In the genomic region with DNA sequence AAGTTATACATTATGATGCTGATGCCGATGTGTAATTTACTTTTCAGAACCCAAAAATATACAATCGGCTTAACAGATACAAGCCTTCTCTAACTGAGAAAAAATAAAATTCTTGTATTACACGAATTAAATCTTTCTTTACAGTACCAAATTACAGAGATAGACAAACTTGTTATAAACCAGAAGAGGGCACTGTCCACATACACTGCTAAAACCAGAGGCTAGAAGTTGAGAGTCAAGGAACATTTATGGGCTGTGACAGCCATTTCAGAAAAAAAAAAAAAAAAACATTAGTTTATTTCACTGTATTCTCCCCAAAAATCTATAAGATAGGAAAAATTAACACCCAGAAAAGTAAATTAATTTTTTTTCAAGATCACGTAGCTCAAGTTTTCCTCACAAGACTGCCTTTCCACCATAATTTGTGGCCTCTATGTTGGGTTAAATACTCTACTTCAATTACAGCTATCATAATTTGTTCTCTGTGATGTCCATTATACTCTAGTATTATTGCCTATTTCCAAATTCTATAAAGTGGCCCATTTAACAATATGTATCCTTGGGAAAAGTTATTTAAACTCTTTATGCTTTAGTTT, we compare ENCODE assay signal across 8 cellular contexts. TPM values are rescaled to one million over a fixed set of nuclear protein-coding genes. Genes with fewer than 3 reads are reported as not detected.
DNase-seq lines count a peak whose midpoint lies in the region; FAIRE-seq and TF ChIP-seq lines count a peak whose summit lies in the region.

No MANE protein-coding gene starts in this region.

- H3K79me2 ChIP-seq in GM23248 (ENCODE audit: insufficient read depth) = no peaks in the 10 kb centered on the region

- peaks cover 32% of the 10 kb centered on the region for H3F3A ChIP-seq in GM23248 (ENCODE audit: insufficient read depth)

- H3K4me3 Mint-ChIP-seq in MCF 10A (ENCODE audit: unreplicated experiment) = peak overlapping the region; percentile 71
- no peak overlapping the region for H3K4me3 Mint-ChIP-seq in activated naive CD8-positive, alpha-beta T cell treated with anti-CD3 and anti-CD28 coated beads for 36 hours

- H3K36me3 ChIP-seq in GM23248 (ENCODE audit: low read depth) (no peaks in the 10 kb centered on the region), vagina (no peaks in the 10 kb centered on the region)
- no peaks in the 10 kb centered on the region for H3K36me3 ChIP-seq in effector memory CD4-positive, alpha-beta T cell (ENCODE audit: control insufficient read depth, insufficient read depth, low read length)

- H3K9me2 ChIP-seq in GM23248 (ENCODE audit: insufficient read depth) = no peaks in the 10 kb centered on the region

- H4K20me1 ChIP-seq in GM23248 (ENCODE audit: insufficient read depth) = no peaks in the 10 kb centered on the region

- no peak for TF ChIP-seq POLR2A in vagina (IDR thresholded peaks at IDR 0.05)

- intact Hi-C loops in MCF 10A (cut with micrococcal nuclease) = loop anchor here (1.0 kb wide), 4 partner anchors 68 to 294 kb away; partner anchors contain the start of gene AREG
- intact Hi-C loops in vagina (cut with DNase I) = no loop called here

- H3K4me1 ChIP-seq in GM23248 (ENCODE audit: insufficient read depth) (peaks cover 30% of the 10 kb centered on the region), vagina (no peaks in the 10 kb centered on the region)
- H3K4me1 ChIP-seq in effector memory CD4-positive, alpha-beta T cell (ENCODE audit: control insufficient read depth, insufficient read depth, low read length, poor library complexity, severe bottlenecking) = no peaks in the 10 kb centered on the region

- TF ChIP-seq CTCF in D721Med (IDR thresholded peaks at IDR 0.05; ENCODE audit: insufficient read depth, missing control alignments) (peak; percentile 65), MCF 10A (IDR thresholded peaks at IDR 0.05; ENCODE audit: unreplicated experiment) (peak; percentile 71), vagina (IDR thresholded peaks at IDR 0.05) (peak in 2 of 3 experiments; percentile 20 to 37)

- BruUV-seq in MCF 10A (replicated peaks; lab: Mats Ljungman, UMichigan) = TSS peak; percentile 6

- H3K27ac ChIP-seq in GM23248 (no peak overlapping the region), vagina (no peak overlapping the region)
- no peak overlapping the region for H3K27ac ChIP-seq in effector memory CD4-positive, alpha-beta T cell (ENCODE audit: insufficient read depth, low read length, poor library complexity, severe bottlenecking)

- H3K36me3 Mint-ChIP-seq in MCF 10A (ENCODE audit: insufficient read depth, unreplicated experiment) = peaks cover 7% of the 10 kb centered on the region
- no peaks in the 10 kb centered on the region for H3K36me3 Mint-ChIP-seq in activated naive CD8-positive, alpha-beta T cell treated with anti-CD3 and anti-CD28 coated beads for 36 hours

- H3K27ac Mint-ChIP-seq in MCF 10A (ENCODE audit: low read depth, unreplicated experiment) = peak overlapping the region; percentile 97
- H3K27ac Mint-ChIP-seq in activated naive CD8-positive, alpha-beta T cell treated with anti-CD3 and anti-CD28 coated beads for 36 hours = no peak overlapping the region

- peaks cover 20% of the 10 kb centered on the region for H3K4me1 Mint-ChIP-seq in MCF 10A (ENCODE audit: insufficient read depth, unreplicated experiment)
- peaks cover 4% of the 10 kb centered on the region for H3K4me1 Mint-ChIP-seq in activated naive CD8-positive, alpha-beta T cell treated with anti-CD3 and anti-CD28 coated beads for 36 hours

- in situ Hi-C loops in GM23248 (cut with MboI) = no loop called here

- peak; percentile 25 for FAIRE-seq in D721Med (lab: Jason Lieb, UNC)

- H3K4me2 ChIP-seq in GM23248 (ENCODE audit: unreplicated experiment) = no peak overlapping the region

- H2AFZ ChIP-seq in GM23248 = peak overlapping the region; percentile 51

- no peak for DNase-seq in D721Med (ENCODE audit: insufficient read length, low spot score)
- DNase-seq in GM23248 = peak; percentile 82
- DNase-seq in NCI-H2029 treated with DMSO at 0.1 percent for 48 hours (lab: John Stamatoyannopoulos, UW) = peak; percentile 7
- peak; percentile 79 for DNase-seq in MCF 10A (ENCODE audit: unreplicated experiment)
- peak; percentile 54 for DNase-seq in kidney glomerular epithelial cell (lab: John Stamatoyannopoulos, UW)
- DNase-seq in vagina (ENCODE audit: extremely low spot score in 2 of 2) = no peak
- DNase-seq in activated naive CD8-positive, alpha-beta T cell treated with anti-CD3 and anti-CD28 coated beads for 36 hours = no peak
- DNase-seq in effector memory CD4-positive, alpha-beta T cell = no peak

- CTCF ChIA-PET in MCF 10A (lab: Yijun Ruan, JAX) = interaction anchor here (0.5 to 8.1 kb wide), 36 partner anchors 8 to 904 kb away, joined by 3 to 148 read pairs (median 5); partner anchors contain the start of genes AREG and EREG

- 27 to 31% methylated on average over 4 of the region's 4 CpGs for WGBS in GM23248 (ENCODE audit: low coverage in 1 of 2, low lambda C conversion rate in 2 of 2, missing lambda C conversion rate in 2 of 2), 2 experiments

- H3K4me3 ChIP-seq in GM23248 = no peak overlapping the region
- H3K4me3 ChIP-seq in vagina = no peak overlapping the region
- no peak overlapping the region for H3K4me3 ChIP-seq in effector memory CD4-positive, alpha-beta T cell (ENCODE audit: insufficient read depth, low read depth, low read length, poor library complexity, severe bottlenecking)

- H3K9ac ChIP-seq in GM23248 = no peak overlapping the region

- no peaks in the 10 kb centered on the region for H3K27me3 ChIP-seq in GM23248 (replicated peaks; ENCODE audit: insufficient read depth)
- H3K27me3 ChIP-seq in vagina = no peaks in the 10 kb centered on the region
- no peaks in the 10 kb centered on the region for H3K27me3 ChIP-seq in effector memory CD4-positive, alpha-beta T cell (replicated peaks; ENCODE audit: control insufficient read depth, insufficient read depth, low read length, poor library complexity, severe bottlenecking)

- no peaks in the 10 kb centered on the region for H3K27me3 Mint-ChIP-seq in MCF 10A (ENCODE audit: insufficient read depth, unreplicated experiment)
- peaks cover 3% of the 10 kb centered on the region for H3K27me3 Mint-ChIP-seq in activated naive CD8-positive, alpha-beta T cell treated with anti-CD3 and anti-CD28 coated beads for 36 hours

- no peaks in the 10 kb centered on the region for H3K9me3 Mint-ChIP-seq in MCF 10A (ENCODE audit: unreplicated experiment)
- H3K9me3 Mint-ChIP-seq in activated naive CD8-positive, alpha-beta T cell treated with anti-CD3 and anti-CD28 coated beads for 36 hours = no peaks in the 10 kb centered on the region

- POLR2A ChIA-PET in MCF 10A (lab: Yijun Ruan, JAX) = interaction anchor here (0.7 to 7.9 kb wide), 25 partner anchors 10 to 286 kb away, joined by 3 to 188 read pairs (median 5); partner anchors contain the start of genes AREG, EPGN and EREG

- no peaks in the 10 kb centered on the region for H3K9me3 ChIP-seq in GM23248 (ENCODE audit: low read depth)
- no peaks in the 10 kb centered on the region for H3K9me3 ChIP-seq in vagina
- no peaks in the 10 kb centered on the region for H3K9me3 ChIP-seq in effector memory CD4-positive, alpha-beta T cell (ENCODE audit: control insufficient read depth, low read length)

RNA-seq across cellular contexts. Expression of gene EREG, which starts 12.0 kb away (rescaled TPM):
- 4.2 and 4.4 TPM in 2 replicates for total RNA-seq in GM23248 (2014; rRNA removed; shearing (Covaris generic))
- 1.6 and 1.8 TPM in 2 replicates for polyA plus RNA-seq in GM23248 (2016; fragmentation: Nextera tagmentation; extraction: Ambion mirVana)
- 28.3 and 34.0 TPM in 2 replicates for total RNA-seq in MCF 10A (2022)
- total RNA-seq in vagina = 1.2 TPM
- total RNA-seq in activated naive CD8-positive, alpha-beta T cell treated with anti-CD3 and anti-CD28 coated beads for 36 hours = not detected

Comparison
In these comparisons a context has a peak if more than half of its experiments do, and no peak if none do; other contexts are left out.
1. DNase-seq: peak in GM23248 (single experiment), NCI-H2029 treated with DMSO at 0.1 percent for 48 hours (single experiment), MCF 10A (single experiment) and kidney glomerular epithelial cell (single experiment); none in D721Med (single experiment), vagina (0 of 2), activated naive CD8-positive, alpha-beta T cell treated with anti-CD3 and anti-CD28 coated beads for 36 hours (single experiment) and effector memory CD4-positive, alpha-beta T cell (0 of 3).
2. Peak in every context shown above with its lines, with median percentiles within 50 percentile points of each other: CTCF ChIP-seq.